In the genomic region with DNA sequence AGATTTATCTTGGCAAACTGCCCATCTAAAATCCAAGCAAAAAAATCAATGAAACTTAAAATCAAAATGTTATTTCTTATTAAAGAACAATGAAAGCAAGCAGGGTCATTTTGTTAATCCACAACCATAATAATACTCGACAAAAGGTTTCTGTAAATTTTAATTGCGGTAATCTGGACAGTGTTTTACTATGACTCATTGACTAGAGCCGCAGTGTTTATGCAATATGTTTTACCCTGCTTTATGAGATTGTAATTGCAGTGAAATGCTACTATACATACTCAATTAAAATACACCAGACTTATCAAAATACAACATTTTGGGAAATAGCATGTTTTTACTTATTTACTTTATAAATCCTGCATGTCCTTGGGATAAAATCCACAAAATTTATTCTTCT, we compare ENCODE assay signal across 1 cellular context.
TF ChIP-seq lines count a peak whose summit lies in the region.

No MANE protein-coding gene starts in this region.

TF ChIP-seq in HEK293, 187 proteins besides CTCF, POLR2A, EP300 and RAD21 (continued from another document):
- no peak for TF ChIP-seq GLI4 (tag by site-specific recombination; IDR thresholded peaks at IDR 0.05)
- TF ChIP-seq ZBTB1 (tag by site-specific recombination; IDR thresholded peaks at IDR 0.05): peak; percentile 88; the same call in 1 of the 2 replicates
- no peak for TF ChIP-seq GLIS2 (tag by site-specific recombination; IDR thresholded peaks at IDR 0.05)
- TF ChIP-seq, protein P1, sequence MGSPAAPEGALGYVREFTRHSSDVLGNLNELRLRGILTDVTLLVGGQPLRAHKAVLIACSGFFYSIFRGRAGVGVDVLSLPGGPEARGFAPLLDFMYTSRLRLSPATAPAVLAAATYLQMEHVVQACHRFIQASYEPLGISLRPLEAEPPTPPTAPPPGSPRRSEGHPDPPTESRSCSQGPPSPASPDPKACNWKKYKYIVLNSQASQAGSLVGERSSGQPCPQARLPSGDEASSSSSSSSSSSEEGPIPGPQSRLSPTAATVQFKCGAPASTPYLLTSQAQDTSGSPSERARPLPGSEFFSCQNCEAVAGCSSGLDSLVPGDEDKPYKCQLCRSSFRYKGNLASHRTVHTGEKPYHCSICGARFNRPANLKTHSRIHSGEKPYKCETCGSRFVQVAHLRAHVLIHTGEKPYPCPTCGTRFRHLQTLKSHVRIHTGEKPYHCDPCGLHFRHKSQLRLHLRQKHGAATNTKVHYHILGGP (tag by site-specific recombination; IDR thresholded peaks at IDR 0.05): peak; percentile 74
- TF ChIP-seq, protein P2, sequence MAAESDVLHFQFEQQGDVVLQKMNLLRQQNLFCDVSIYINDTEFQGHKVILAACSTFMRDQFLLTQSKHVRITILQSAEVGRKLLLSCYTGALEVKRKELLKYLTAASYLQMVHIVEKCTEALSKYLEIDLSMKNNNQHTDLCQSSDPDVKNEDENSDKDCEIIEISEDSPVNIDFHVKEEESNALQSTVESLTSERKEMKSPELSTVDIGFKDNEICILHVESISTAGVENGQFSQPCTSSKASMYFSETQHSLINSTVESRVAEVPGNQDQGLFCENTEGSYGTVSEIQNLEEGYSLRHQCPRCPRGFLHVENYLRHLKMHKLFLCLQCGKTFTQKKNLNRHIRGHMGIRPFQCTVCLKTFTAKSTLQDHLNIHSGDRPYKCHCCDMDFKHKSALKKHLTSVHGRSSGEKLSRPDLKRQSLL (tag by site-specific recombination; IDR thresholded peaks at IDR 0.05): peak; percentile 79
- TF ChIP-seq ZNF571 (tag by site-specific recombination; IDR thresholded peaks at IDR 0.05): no peak
- TF ChIP-seq, protein P3, sequence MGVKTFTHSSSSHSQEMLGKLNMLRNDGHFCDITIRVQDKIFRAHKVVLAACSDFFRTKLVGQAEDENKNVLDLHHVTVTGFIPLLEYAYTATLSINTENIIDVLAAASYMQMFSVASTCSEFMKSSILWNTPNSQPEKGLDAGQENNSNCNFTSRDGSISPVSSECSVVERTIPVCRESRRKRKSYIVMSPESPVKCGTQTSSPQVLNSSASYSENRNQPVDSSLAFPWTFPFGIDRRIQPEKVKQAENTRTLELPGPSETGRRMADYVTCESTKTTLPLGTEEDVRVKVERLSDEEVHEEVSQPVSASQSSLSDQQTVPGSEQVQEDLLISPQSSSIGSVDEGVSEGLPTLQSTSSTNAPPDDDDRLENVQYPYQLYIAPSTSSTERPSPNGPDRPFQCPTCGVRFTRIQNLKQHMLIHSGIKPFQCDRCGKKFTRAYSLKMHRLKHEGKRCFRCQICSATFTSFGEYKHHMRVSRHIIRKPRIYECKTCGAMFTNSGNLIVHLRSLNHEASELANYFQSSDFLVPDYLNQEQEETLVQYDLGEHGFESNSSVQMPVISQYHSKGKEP (tag by site-specific recombination; IDR thresholded peaks at IDR 0.05): peak; percentile 79
- peak; percentile 54; the same call in 1 of the 2 replicates for TF ChIP-seq ZNF629 (tag by site-specific recombination; IDR thresholded peaks at IDR 0.05)
- peak; percentile 55; the same call in 1 of the 2 replicates for TF ChIP-seq ZSCAN30 (tag by site-specific recombination; IDR thresholded peaks at IDR 0.05)
- TF ChIP-seq, protein P4, sequence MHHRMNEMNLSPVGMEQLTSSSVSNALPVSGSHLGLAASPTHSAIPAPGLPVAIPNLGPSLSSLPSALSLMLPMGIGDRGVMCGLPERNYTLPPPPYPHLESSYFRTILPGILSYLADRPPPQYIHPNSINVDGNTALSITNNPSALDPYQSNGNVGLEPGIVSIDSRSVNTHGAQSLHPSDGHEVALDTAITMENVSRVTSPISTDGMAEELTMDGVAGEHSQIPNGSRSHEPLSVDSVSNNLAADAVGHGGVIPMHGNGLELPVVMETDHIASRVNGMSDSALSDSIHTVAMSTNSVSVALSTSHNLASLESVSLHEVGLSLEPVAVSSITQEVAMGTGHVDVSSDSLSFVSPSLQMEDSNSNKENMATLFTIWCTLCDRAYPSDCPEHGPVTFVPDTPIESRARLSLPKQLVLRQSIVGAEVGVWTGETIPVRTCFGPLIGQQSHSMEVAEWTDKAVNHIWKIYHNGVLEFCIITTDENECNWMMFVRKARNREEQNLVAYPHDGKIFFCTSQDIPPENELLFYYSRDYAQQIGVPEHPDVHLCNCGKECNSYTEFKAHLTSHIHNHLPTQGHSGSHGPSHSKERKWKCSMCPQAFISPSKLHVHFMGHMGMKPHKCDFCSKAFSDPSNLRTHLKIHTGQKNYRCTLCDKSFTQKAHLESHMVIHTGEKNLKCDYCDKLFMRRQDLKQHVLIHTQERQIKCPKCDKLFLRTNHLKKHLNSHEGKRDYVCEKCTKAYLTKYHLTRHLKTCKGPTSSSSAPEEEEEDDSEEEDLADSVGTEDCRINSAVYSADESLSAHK (tag by site-specific recombination; IDR thresholded peaks at IDR 0.05): peak; percentile 53; the same call in 1 of the 2 replicates
- TF ChIP-seq, protein P5, sequence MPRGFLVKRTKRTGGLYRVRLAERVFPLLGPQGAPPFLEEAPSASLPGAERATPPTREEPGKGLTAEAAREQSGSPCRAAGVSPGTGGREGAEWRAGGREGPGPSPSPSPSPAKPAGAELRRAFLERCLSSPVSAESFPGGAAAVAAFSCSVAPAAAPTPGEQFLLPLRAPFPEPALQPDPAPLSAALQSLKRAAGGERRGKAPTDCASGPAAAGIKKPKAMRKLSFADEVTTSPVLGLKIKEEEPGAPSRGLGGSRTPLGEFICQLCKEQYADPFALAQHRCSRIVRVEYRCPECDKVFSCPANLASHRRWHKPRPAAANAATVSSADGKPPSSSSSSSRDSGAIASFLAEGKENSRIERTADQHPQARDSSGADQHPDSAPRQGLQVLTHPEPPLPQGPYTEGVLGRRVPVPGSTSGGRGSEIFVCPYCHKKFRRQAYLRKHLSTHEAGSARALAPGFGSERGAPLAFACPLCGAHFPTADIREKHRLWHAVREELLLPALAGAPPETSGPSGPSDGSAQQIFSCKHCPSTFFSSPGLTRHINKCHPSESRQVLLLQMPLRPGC (tag by site-specific recombination; IDR thresholded peaks at IDR 0.05): peak; percentile 69; the same call in 1 of the 2 replicates
- peak; percentile 95 for TF ChIP-seq ZNF664 (tag by site-specific recombination; IDR thresholded peaks at IDR 0.05)
- TF ChIP-seq SP7 (tag by site-specific recombination; IDR thresholded peaks at IDR 0.05): peak; percentile 45; the same call in 1 of the 2 replicates
- TF ChIP-seq, protein P6, sequence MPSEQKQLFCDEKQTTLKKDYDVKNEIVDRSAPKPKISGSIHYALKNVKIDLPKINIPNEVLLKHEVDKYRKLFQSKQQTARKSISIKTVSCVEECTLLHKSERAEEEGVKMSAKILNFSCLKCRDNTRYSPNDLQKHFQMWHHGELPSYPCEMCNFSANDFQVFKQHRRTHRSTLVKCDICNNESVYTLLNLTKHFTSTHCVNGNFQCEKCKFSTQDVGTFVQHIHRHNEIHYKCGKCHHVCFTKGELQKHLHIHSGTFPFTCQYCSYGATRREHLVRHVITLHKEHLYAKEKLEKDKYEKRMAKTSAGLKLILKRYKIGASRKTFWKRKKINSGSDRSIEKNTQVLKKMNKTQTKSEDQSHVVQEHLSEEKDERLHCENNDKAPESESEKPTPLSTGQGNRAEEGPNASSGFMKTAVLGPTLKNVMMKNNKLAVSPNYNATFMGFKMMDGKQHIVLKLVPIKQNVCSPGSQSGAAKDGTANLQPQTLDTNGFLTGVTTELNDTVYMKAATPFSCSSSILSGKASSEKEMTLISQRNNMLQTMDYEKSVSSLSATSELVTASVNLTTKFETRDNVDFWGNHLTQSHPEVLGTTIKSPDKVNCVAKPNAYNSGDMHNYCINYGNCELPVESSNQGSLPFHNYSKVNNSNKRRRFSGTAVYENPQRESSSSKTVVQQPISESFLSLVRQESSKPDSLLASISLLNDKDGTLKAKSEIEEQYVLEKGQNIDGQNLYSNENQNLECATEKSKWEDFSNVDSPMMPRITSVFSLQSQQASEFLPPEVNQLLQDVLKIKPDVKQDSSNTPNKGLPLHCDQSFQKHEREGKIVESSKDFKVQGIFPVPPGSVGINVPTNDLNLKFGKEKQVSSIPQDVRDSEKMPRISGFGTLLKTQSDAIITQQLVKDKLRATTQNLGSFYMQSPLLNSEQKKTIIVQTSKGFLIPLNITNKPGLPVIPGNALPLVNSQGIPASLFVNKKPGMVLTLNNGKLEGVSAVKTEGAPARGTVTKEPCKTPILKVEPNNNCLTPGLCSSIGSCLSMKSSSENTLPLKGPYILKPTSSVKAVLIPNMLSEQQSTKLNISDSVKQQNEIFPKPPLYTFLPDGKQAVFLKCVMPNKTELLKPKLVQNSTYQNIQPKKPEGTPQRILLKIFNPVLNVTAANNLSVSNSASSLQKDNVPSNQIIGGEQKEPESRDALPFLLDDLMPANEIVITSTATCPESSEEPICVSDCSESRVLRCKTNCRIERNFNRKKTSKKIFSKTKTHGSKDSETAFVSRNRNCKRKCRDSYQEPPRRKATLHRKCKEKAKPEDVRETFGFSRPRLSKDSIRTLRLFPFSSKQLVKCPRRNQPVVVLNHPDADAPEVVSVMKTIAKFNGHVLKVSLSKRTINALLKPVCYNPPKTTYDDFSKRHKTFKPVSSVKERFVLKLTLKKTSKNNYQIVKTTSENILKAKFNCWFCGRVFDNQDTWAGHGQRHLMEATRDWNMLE (tag by site-specific recombination; conservative IDR thresholded peaks at IDR 0.05; ENCODE audit: low read depth): 0 out of 2 replicates have a peak, but pooled peaks have one; percentile 12
- TF ChIP-seq ZNF169 (tag by site-specific recombination; IDR thresholded peaks at IDR 0.05): no peak
- TF ChIP-seq ZNF184 (tag by site-specific recombination; IDR thresholded peaks at IDR 0.05): 0 out of 2 replicates have a peak, but pooled peaks have one; percentile 30
- TF ChIP-seq GFI1B (tag by site-specific recombination; IDR thresholded peaks at IDR 0.05): peak; percentile 93
- TF ChIP-seq, protein P7, sequence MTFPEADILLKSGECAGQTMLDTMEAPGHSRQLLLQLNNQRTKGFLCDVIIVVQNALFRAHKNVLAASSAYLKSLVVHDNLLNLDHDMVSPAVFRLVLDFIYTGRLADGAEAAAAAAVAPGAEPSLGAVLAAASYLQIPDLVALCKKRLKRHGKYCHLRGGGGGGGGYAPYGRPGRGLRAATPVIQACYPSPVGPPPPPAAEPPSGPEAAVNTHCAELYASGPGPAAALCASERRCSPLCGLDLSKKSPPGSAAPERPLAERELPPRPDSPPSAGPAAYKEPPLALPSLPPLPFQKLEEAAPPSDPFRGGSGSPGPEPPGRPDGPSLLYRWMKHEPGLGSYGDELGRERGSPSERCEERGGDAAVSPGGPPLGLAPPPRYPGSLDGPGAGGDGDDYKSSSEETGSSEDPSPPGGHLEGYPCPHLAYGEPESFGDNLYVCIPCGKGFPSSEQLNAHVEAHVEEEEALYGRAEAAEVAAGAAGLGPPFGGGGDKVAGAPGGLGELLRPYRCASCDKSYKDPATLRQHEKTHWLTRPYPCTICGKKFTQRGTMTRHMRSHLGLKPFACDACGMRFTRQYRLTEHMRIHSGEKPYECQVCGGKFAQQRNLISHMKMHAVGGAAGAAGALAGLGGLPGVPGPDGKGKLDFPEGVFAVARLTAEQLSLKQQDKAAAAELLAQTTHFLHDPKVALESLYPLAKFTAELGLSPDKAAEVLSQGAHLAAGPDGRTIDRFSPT (tag by site-specific recombination; IDR thresholded peaks at IDR 0.05): peak; percentile 62; the same call in 1 of the 2 replicates
- TF ChIP-seq ZNF24 (tag by site-specific recombination; IDR thresholded peaks at IDR 0.05): no peak
- TF ChIP-seq, protein P8, sequence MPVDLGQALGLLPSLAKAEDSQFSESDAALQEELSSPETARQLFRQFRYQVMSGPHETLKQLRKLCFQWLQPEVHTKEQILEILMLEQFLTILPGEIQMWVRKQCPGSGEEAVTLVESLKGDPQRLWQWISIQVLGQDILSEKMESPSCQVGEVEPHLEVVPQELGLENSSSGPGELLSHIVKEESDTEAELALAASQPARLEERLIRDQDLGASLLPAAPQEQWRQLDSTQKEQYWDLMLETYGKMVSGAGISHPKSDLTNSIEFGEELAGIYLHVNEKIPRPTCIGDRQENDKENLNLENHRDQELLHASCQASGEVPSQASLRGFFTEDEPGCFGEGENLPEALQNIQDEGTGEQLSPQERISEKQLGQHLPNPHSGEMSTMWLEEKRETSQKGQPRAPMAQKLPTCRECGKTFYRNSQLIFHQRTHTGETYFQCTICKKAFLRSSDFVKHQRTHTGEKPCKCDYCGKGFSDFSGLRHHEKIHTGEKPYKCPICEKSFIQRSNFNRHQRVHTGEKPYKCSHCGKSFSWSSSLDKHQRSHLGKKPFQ (tag by site-specific recombination; IDR thresholded peaks at IDR 0.05): 0 out of 2 replicates have a peak, but pooled peaks have one; percentile 48
- TF ChIP-seq, protein P9, sequence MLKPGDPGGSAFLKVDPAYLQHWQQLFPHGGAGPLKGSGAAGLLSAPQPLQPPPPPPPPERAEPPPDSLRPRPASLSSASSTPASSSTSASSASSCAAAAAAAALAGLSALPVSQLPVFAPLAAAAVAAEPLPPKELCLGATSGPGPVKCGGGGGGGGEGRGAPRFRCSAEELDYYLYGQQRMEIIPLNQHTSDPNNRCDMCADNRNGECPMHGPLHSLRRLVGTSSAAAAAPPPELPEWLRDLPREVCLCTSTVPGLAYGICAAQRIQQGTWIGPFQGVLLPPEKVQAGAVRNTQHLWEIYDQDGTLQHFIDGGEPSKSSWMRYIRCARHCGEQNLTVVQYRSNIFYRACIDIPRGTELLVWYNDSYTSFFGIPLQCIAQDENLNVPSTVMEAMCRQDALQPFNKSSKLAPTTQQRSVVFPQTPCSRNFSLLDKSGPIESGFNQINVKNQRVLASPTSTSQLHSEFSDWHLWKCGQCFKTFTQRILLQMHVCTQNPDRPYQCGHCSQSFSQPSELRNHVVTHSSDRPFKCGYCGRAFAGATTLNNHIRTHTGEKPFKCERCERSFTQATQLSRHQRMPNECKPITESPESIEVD (tag by site-specific recombination; IDR thresholded peaks at IDR 0.05): peak; percentile 97
- TF ChIP-seq ZNF16 (tag by site-specific recombination; IDR thresholded peaks at IDR 0.05; ENCODE audit: low read depth): no peak
